In the genomic region with DNA sequence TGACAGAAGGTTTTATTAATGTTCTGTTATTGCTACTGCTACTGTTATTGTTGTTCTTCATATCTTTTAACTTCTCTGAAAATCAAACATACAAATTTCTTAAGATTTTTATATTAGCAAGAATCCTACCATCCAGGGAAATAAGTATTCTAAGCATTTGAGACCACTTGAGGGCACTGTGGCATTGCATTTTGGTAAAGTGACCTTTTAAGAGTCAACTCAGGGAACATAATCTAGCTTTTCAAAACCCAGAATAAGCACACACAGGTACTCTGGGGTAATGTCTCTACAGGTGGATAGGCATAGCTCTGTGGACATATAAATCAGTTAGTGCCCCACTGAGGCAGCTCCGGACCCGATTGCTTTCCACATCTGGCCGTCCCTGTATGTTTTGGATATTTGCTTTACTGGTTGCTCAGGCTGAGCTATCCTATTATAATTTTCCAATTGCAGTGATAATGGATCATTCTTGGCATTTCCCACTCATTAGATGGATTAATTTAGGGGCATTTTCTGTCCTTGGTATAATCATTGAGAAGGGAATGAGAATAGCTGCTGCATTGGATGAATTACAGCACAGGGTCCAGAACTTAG, we compare ENCODE assay signal across 8 cellular contexts.
DNase-seq lines count a peak whose midpoint lies in the region; ATAC-seq, FAIRE-seq and TF ChIP-seq lines count a peak whose summit lies in the region.

No MANE protein-coding gene starts in this region.

- no peaks in the 10 kb centered on the region for H3K79me2 ChIP-seq in astrocyte (ENCODE audit: insufficient read depth, low read length)

- no peaks in the 10 kb centered on the region for H4K20me1 ChIP-seq in astrocyte (ENCODE audit: insufficient read depth, low read length)

- TF ChIP-seq CTCF in D721Med (IDR thresholded peaks at IDR 0.05; ENCODE audit: insufficient read depth, missing control alignments) (peak; percentile 67), astrocyte (IDR thresholded peaks at IDR 0.05; ENCODE audit: insufficient read depth, low read depth, low read length) (peak; percentile 67), kidney (IDR thresholded peaks at IDR 0.05; ENCODE audit: borderline replicate concordance, extremely low read depth, insufficient read depth) (peak; percentile 48)

- H3K27ac ChIP-seq in astrocyte (ENCODE audit: low read depth, low read length) (no peak overlapping the region), kidney (ENCODE audit: low read depth in 2 of 2, low read length in 2 of 2) (no peak overlapping the region)

- H3K27me3 Mint-ChIP-seq in astrocyte (ENCODE audit: low read depth, unreplicated experiment): no peaks in the 10 kb centered on the region

- no peaks in the 10 kb centered on the region for H3K9me3 ChIP-seq in astrocyte (ENCODE audit: insufficient read depth, low read depth, low read length)
- H3K9me3 ChIP-seq in kidney (ENCODE audit: control insufficient read depth in 1 of 2, low read length in 2 of 2): no peaks in the 10 kb centered on the region

- no peak overlapping the region for H3K4me2 ChIP-seq in astrocyte (ENCODE audit: low read length)

- H3K27ac Mint-ChIP-seq in astrocyte (ENCODE audit: unreplicated experiment): no peak overlapping the region
- no peak overlapping the region for H3K27ac Mint-ChIP-seq in stimulated activated effector memory CD8-positive, alpha-beta T cell treated with anti-CD3 and anti-CD28 coated beads, Interleukin-12 subunit alpha, Interleukin-12 subunit beta, amount 100 ng/mL, for 72 hours

- no peaks in the 10 kb centered on the region for H3K9me3 Mint-ChIP-seq in astrocyte (ENCODE audit: unreplicated experiment)
- H3K9me3 Mint-ChIP-seq in stimulated activated effector memory CD8-positive, alpha-beta T cell treated with anti-CD3 and anti-CD28 coated beads, Interleukin-12 subunit alpha, Interleukin-12 subunit beta, amount 100 ng/mL, for 72 hours: peaks cover 33% of the 10 kb centered on the region

- H3K4me3 ChIP-seq in astrocyte (ENCODE audit: insufficient read depth, low read depth, low read length): no peak overlapping the region
- no peak overlapping the region for H3K4me3 ChIP-seq in kidney (ENCODE audit: low read length in 2 of 2)

- DNase-seq in D721Med (ENCODE audit: insufficient read length, low spot score): no peak
- peak; percentile 5 for DNase-seq in NCI-H1092 (lab: John Stamatoyannopoulos, UW)
- DNase-seq in astrocyte (ENCODE audit: low read depth): peak; percentile 29
- no peak for DNase-seq in kidney
- DNase-seq in stimulated activated effector memory CD8-positive, alpha-beta T cell treated with anti-CD3 and anti-CD28 coated beads, Interleukin-12 subunit alpha, Interleukin-12 subunit beta, amount 100 ng/mL, for 72 hours (ENCODE audit: low spot score in 2 of 2): no peak
- no peak for DNase-seq in stimulated activated naive CD8-positive, alpha-beta T cell treated with anti-CD3 and anti-CD28 coated beads, Interleukin-15, Interleukin-2, amounts not matched to agents 100 U/mL and 50 U/mL, for 24 hours

- no peak overlapping the region for H2AFZ ChIP-seq in astrocyte (ENCODE audit: low read depth, low read length)

- no peak for ATAC-seq in stimulated activated effector memory CD8-positive, alpha-beta T cell treated with anti-CD3 and anti-CD28 coated beads, Interleukin-12 subunit alpha, Interleukin-12 subunit beta, amount 100 ng/mL, for 72 hours
- no peak for ATAC-seq in HG02840 (IDR thresholded peaks at IDR 0.05; ENCODE audit: low FRiP score, unreplicated experiment)
- no peak for ATAC-seq in GM18907 (IDR thresholded peaks at IDR 0.05; ENCODE audit: unreplicated experiment)
- no peak for ATAC-seq in stimulated activated naive CD8-positive, alpha-beta T cell treated with anti-CD3 and anti-CD28 coated beads, Interleukin-15, Interleukin-2, amounts not matched to agents 100 U/mL and 50 U/mL, for 24 hours

- H3K4me1 ChIP-seq in astrocyte (ENCODE audit: insufficient read depth, low read length): no peaks in the 10 kb centered on the region
- H3K4me1 ChIP-seq in kidney (ENCODE audit: control insufficient read depth in 1 of 2, insufficient read depth in 1 of 2, low read depth in 1 of 2, low read length in 2 of 2): no peaks in the 10 kb centered on the region

- H3K36me3 ChIP-seq in astrocyte (ENCODE audit: insufficient read depth, low read length) (no peaks in the 10 kb centered on the region), kidney (ENCODE audit: control insufficient read depth in 1 of 2, insufficient read depth in 2 of 2, low read length in 2 of 2) (no peaks in the 10 kb centered on the region)

- no peaks in the 10 kb centered on the region for H3K36me3 Mint-ChIP-seq in astrocyte (ENCODE audit: low read depth, unreplicated experiment)
- H3K36me3 Mint-ChIP-seq in stimulated activated effector memory CD8-positive, alpha-beta T cell treated with anti-CD3 and anti-CD28 coated beads, Interleukin-12 subunit alpha, Interleukin-12 subunit beta, amount 100 ng/mL, for 72 hours: no peaks in the 10 kb centered on the region

- H3K9ac ChIP-seq in astrocyte (ENCODE audit: low read length) (no peak overlapping the region), kidney (ENCODE audit: low read length in 2 of 2) (no peak overlapping the region)

- FAIRE-seq in D721Med (lab: Jason Lieb, UNC) (no peak), astrocyte (lab: Jason Lieb, UNC) (no peak), kidney (lab: Jason Lieb, UNC) (peak; percentile 45)

- no peaks in the 10 kb centered on the region for H3K4me1 Mint-ChIP-seq in astrocyte (ENCODE audit: low read depth, unreplicated experiment)
- H3K4me1 Mint-ChIP-seq in stimulated activated effector memory CD8-positive, alpha-beta T cell treated with anti-CD3 and anti-CD28 coated beads, Interleukin-12 subunit alpha, Interleukin-12 subunit beta, amount 100 ng/mL, for 72 hours: no peaks in the 10 kb centered on the region

- intact Hi-C loops in kidney (cut with DNase I): no loop called here

- H3K27me3 ChIP-seq in astrocyte (ENCODE audit: insufficient read depth, low read length): no peaks in the 10 kb centered on the region

- H3K4me3 Mint-ChIP-seq in astrocyte (ENCODE audit: unreplicated experiment): no peak overlapping the region
- no peak overlapping the region for H3K4me3 Mint-ChIP-seq in stimulated activated effector memory CD8-positive, alpha-beta T cell treated with anti-CD3 and anti-CD28 coated beads, Interleukin-12 subunit alpha, Interleukin-12 subunit beta, amount 100 ng/mL, for 72 hours

Comparison
In these comparisons a context has a peak if more than half of its experiments do, and no peak if none do; other contexts are left out.
1. DNase-seq: peak in NCI-H1092 (single experiment) and astrocyte (single experiment); none in D721Med (single experiment), kidney (single experiment), stimulated activated effector memory CD8-positive, alpha-beta T cell treated with anti-CD3 and anti-CD28 coated beads, Interleukin-12 subunit alpha, Interleukin-12 subunit beta, amount 100 ng/mL, for 72 hours (0 of 2) and stimulated activated naive CD8-positive, alpha-beta T cell treated with anti-CD3 and anti-CD28 coated beads, Interleukin-15, Interleukin-2, amounts not matched to agents 100 U/mL and 50 U/mL, for 24 hours (single experiment).
2. Peak in every context shown above with its lines, with median percentiles within 50 percentile points of each other: CTCF ChIP-seq.